Comparison of ENCODE assay signal across 8 cellular contexts in the genomic region with DNA sequence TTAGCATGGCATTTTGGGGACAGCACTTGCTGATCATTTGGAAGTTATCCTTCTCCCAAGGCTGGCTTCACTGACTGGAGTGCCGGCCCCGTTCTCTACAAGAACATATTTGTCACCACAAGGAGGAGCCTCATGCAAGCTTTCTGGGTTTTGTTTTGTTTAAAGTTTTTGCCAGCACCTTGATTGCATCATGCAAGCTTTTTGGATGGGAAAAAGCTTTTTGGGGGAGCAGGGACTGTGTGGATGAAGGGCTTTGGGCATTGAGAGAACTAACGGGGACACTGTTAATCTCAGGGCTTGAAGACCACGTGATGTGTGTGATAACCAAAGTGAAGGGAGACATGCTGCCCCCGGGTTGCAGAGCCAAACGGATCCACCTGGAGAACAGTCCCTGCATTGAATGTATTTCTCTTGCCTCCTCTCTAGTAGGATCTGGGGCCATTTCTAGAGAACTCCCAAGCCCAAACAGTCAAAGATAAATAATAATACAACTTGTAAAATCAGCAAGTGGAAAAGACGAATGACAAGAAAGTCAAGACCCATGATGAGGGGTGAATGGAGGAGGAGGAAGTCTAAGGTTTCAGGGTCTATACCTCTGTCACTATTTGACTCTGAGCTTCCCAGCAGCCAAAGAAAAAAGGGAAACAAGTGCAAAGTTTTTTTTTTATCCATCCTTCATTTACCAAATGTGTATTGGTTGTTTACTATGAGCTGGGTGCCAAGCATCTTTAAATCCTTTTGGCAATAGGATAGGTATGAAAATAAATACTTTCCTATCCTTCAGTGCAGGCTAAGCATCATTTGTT. TPM values are rescaled to one million over a fixed set of nuclear protein-coding genes. Genes with fewer than 3 reads are reported as not detected.
A peak's percentile ranks its signal among the peaks of the same experiment; 100 is the strongest.
DNase-seq lines count a peak whose midpoint lies in the region; ATAC-seq and TF ChIP-seq lines count a peak whose summit lies in the region.
"Had no signal": no experiment of that assay in that cellular context is flagged by ENCODE, and none has a peak within 500 bp of the region (broad histone marks: within the 10 kb centered on the region; RNA-seq: fewer than 3 reads in every experiment).

No MANE protein-coding gene starts in this region.

- no peak for TF ChIP-seq POLR2A in spleen (IDR thresholded peaks at IDR 0.05)

- intact Hi-C loops in spleen (cut with DNase I; ENCODE audit: low total_unique reads) (no loop called here), left cardiac atrium (cut with DNase I) (loop anchor here in 1 of 2 donors (10.0 kb wide), 1 partner anchor 222 kb away; a partner anchor contains a TSS)

- peak; percentile 66 for TF ChIP-seq CTCF in DND-41 (IDR thresholded peaks at IDR 0.05; ENCODE audit: borderline replicate concordance, extremely low read depth, low read length, poor library complexity, severe bottlenecking)
- TF ChIP-seq CTCF in WERI-Rb-1 (IDR thresholded peaks at IDR 0.05; ENCODE audit: low read depth, low read length), result peak; percentile 43
- peak; percentile 62 for TF ChIP-seq CTCF in kidney epithelial cell (IDR thresholded peaks at IDR 0.05; ENCODE audit: insufficient read depth, low read length, poor library complexity, severe bottlenecking)
- TF ChIP-seq CTCF in spleen (IDR thresholded peaks at IDR 0.05 in 8 of 11, conservative IDR thresholded peaks at IDR 0.05 in 3 of 11), result peak in 4 of 11 experiments; percentile 17 to 45 (median 34)

- peak; percentile 47 for DNase-seq in DND-41
- no peak for DNase-seq in WERI-Rb-1
- DNase-seq in kidney epithelial cell (ENCODE audit: low read depth), result no peak
- no peak for DNase-seq in spleen
- no peak for DNase-seq in left cardiac atrium

- H3K27me3 ChIP-seq in DND-41 (ENCODE audit: insufficient read depth, low read length, poor library complexity), result no peaks in the 10 kb centered on the region
- H3K27me3 ChIP-seq in HUES64 (ENCODE audit: insufficient read depth, low read length), result no peaks in the 10 kb centered on the region
- H3K27me3 ChIP-seq in WERI-Rb-1 (ENCODE audit: insufficient read depth, low read depth, severe bottlenecking), result peaks cover 50% of the 10 kb centered on the region
- peaks cover 4% of the 10 kb centered on the region for H3K27me3 ChIP-seq in kidney epithelial cell (ENCODE audit: control insufficient read depth, insufficient read depth, low read length)
- peaks cover 0 to 71% (median 7%) of the 10 kb centered on the region in 7 donors for H3K27me3 ChIP-seq in spleen (replicated peaks in 1 of 7)

- no peaks in the 10 kb centered on the region for H4K20me1 ChIP-seq in DND-41 (ENCODE audit: insufficient read depth, low read length)

- H2AFZ ChIP-seq in DND-41 (ENCODE audit: low read depth, low read length), result no peak overlapping the region; the same call in 1 of the 2 replicates

- no peak overlapping the region for H3K4me3 ChIP-seq in DND-41 (ENCODE audit: low read depth in 1 of 2, low read length in 2 of 2)
- H3K4me3 ChIP-seq in HUES64 (ENCODE audit: low read length), result no peak overlapping the region
- no peak overlapping the region for H3K4me3 ChIP-seq in WERI-Rb-1 (ENCODE audit: low read depth, low read length)
- H3K4me3 ChIP-seq in kidney epithelial cell (ENCODE audit: low read depth, low read length), result no peak overlapping the region
- H3K4me3 ChIP-seq in spleen, result no peak overlapping the region

- no peaks in the 10 kb centered on the region for H3K9me3 ChIP-seq in DND-41 (ENCODE audit: insufficient read depth, low read length, severe bottlenecking)
- no peaks in the 10 kb centered on the region for H3K9me3 ChIP-seq in HUES64 (ENCODE audit: insufficient read depth, low read depth, low read length)
- H3K9me3 ChIP-seq in WERI-Rb-1 (ENCODE audit: severe bottlenecking), result no peaks in the 10 kb centered on the region
- H3K9me3 ChIP-seq in spleen, result no peaks in the 10 kb centered on the region

- H3K9ac ChIP-seq in DND-41 (ENCODE audit: low read depth, low read length) (no peak overlapping the region), HUES64 (ENCODE audit: low read depth, low read length) (peak overlapping the region; percentile 48)

- H3K4me1 ChIP-seq in DND-41 (ENCODE audit: insufficient read depth, low read length), result peaks cover 5% of the 10 kb centered on the region; the same call in 1 of the 2 replicates
- H3K4me1 ChIP-seq in HUES64 (ENCODE audit: insufficient read depth, low read length), result peaks cover 23% of the 10 kb centered on the region
- H3K4me1 ChIP-seq in spleen, result no peaks in the 10 kb centered on the region

- H3K79me2 ChIP-seq in DND-41 (ENCODE audit: insufficient read depth, low read length), result no peaks in the 10 kb centered on the region

- WGBS in HUES64, result 47% methylated on average over 7 of the region's 7 CpGs
- WGBS in spleen, 5 donors, result 38 to 50% (median 42%) methylated on average over 7 of the region's 7 CpGs

- H3K36me3 ChIP-seq in DND-41 (ENCODE audit: insufficient read depth, low read length), result no peaks in the 10 kb centered on the region
- H3K36me3 ChIP-seq in HUES64 (ENCODE audit: insufficient read depth, low read length), result no peaks in the 10 kb centered on the region
- no peaks in the 10 kb centered on the region for H3K36me3 ChIP-seq in WERI-Rb-1
- H3K36me3 ChIP-seq in kidney epithelial cell (ENCODE audit: control insufficient read depth, insufficient read depth, low read length), result no peaks in the 10 kb centered on the region
- no peaks in the 10 kb centered on the region for H3K36me3 ChIP-seq in spleen

- H3K4me2 ChIP-seq in DND-41 (ENCODE audit: insufficient read depth, low read length), result no peak overlapping the region

- peak; percentile 67 for ATAC-seq in DND-41 (ENCODE audit: insufficient read depth, low read depth)
- no peak for ATAC-seq in HG03469 (IDR thresholded peaks at IDR 0.05; ENCODE audit: unreplicated experiment)
- no peak for ATAC-seq in left cardiac atrium

- H3K27ac ChIP-seq in DND-41 (ENCODE audit: low read length) (no peak overlapping the region), HUES64 (ENCODE audit: low read depth, low read length) (peak overlapping the region; percentile 61; the same call in 1 of the 2 replicates), WERI-Rb-1 (no peak overlapping the region), spleen (no peak overlapping the region)

RNA-seq across cellular contexts. Expression of a gene that starts 17.2 kb away (rescaled TPM):
- polyA plus RNA-seq in HUES64 (2013, experiment 1 of 2), result not detected
- polyA plus RNA-seq in HUES64 (2013, experiment 2 of 2), result not detected
- total RNA-seq in kidney epithelial cell, result not detected in 2 replicates
- not detected for total RNA-seq in spleen
- not detected for polyA plus RNA-seq in spleen
- total RNA-seq in left cardiac atrium, result not detected
- total RNA-seq: activated CD8-positive, alpha-beta memory T cell treated with anti-CD3 and anti-CD28 coated beads for 36 hours had no signal

RNA-seq across cellular contexts. Expression of a gene that starts 48.4 kb away (rescaled TPM):
- polyA plus RNA-seq in HUES64 (2013, experiment 1 of 2), result 23.5 TPM
- 22.7 TPM for polyA plus RNA-seq in HUES64 (2013, experiment 2 of 2)
- total RNA-seq in kidney epithelial cell (24.5 and 34.9 TPM in 2 replicates), spleen (10 to 100 TPM; 35.7 to 58.8 (median 47.5) TPM), left cardiac atrium (10 to 100 TPM; 24.7 to 31.0 TPM)
- polyA plus RNA-seq in spleen, result 10 to 100 TPM; 14.8 to 23.7 (median 22.2) TPM
